Comparison of ENCODE assay signal across 34 cellular contexts in genomic region chr10:120381924-120382323, GRCh38.
"Had no signal": no experiment of that assay in that cellular context is flagged by ENCODE, and none has a peak within 500 bp of the region (broad histone marks: within the 10 kb centered on the region; RNA-seq: fewer than 3 reads in every experiment).

No MANE protein-coding gene starts in this region.

- H3K9me3 ChIP-seq: MG63 had no signal

- H3K4me2 ChIP-seq: KMS-11 had no signal

- H3K27me3 ChIP-seq: MG63 had no signal

- H3K27ac ChIP-seq: KMS-11 had no signal

- DNase-seq: Karpas-422, Kasumi-1, MG63, MM.1S, MV-4-11, NCI-H1048, NCI-H1092, NCI-H1092 treated with DMSO at 0.1 percent for 48 hours, NCI-H1105, NCI-H1105 treated with DMSO at 0.1 percent for 48 hours, NCI-H1417, NCI-H1417 treated with DMSO at 0.1 percent for 48 hours, NCI-H1436, NCI-H1436 treated with DMSO at 0.1 percent for 48 hours, NCI-H146, NCI-H1694, NCI-H1694 treated with DMSO at 0.1 percent for 48 hours, NCI-H187, NCI-H187 treated with DMSO at 0.1 percent for 48 hours, NCI-H1930, NCI-H2029, NCI-H2029 treated with DMSO at 0.1 percent for 48 hours, NCI-H2081, NCI-H2081 treated with DMSO at 0.1 percent for 48 hours, NCI-H2107, NCI-H2171, NCI-H2171 treated with DMSO at 0.1 percent for 48 hours, NCI-H2227 treated with DMSO at 0.1 percent for 48 hours, NCI-H226, NCI-H345, NCI-H446, NCI-H446 treated with DMSO at 0.1 percent for 48 hours, NCI-H510A had no signal

- H3K9ac ChIP-seq: KMS-11 had no signal

- H3K4me3 ChIP-seq: MG63 had no signal

- H3K36me3 ChIP-seq: MG63 had no signal
